26 cellular contexts compared by ENCODE assay signal in genomic region chr3:36650271-36650671, GRCh38.
DNase-seq lines count a peak whose midpoint lies in the region; ATAC-seq, FAIRE-seq and TF ChIP-seq lines count a peak whose summit lies in the region.
"Had no signal": no experiment of that assay in that cellular context is flagged by ENCODE, and none has a peak within 500 bp of the region (broad histone marks: within the 10 kb centered on the region; RNA-seq: fewer than 3 reads in every experiment).

No MANE protein-coding gene starts in this region.

- H3K36me3 ChIP-seq in BJ (ENCODE audit: control insufficient read depth, insufficient read depth, low read length) (no peaks in the 10 kb centered on the region), mesenchymal stem cell (ENCODE audit: control insufficient read depth in 1 of 2, insufficient read depth in 2 of 2, low read depth in 1 of 2, low read length in 2 of 2) (no peaks in the 10 kb centered on the region), esophagus squamous epithelium (no peaks in the 10 kb centered on the region)
- H3K36me3 ChIP-seq: HAP-1, ovary, Peyer's patch, sigmoid colon, thyroid gland had no signal

- H2BK5ac ChIP-seq in mesenchymal stem cell (ENCODE audit: low read depth, low read length, poor library complexity, severe bottlenecking) = no peak overlapping the region

- no peak overlapping the region for H3K18ac ChIP-seq in mesenchymal stem cell (ENCODE audit: low read depth in 1 of 2, low read length in 2 of 2)

- no peak for ATAC-seq in GM21381 (IDR thresholded peaks at IDR 0.05; ENCODE audit: unreplicated experiment)
- ATAC-seq: naive thymus-derived CD4-positive, alpha-beta T cell; stimulated activated naive B cell treated with anti-CD40 and anti-IgM and Interleukin-4, amounts not matched to agents 10 μg/mL and 1 μg/mL and 100 μg/mL, for 72 hours had no signal

- no peak overlapping the region for H3K14ac ChIP-seq in mesenchymal stem cell (ENCODE audit: low read length in 2 of 2)

- H3K27ac ChIP-seq in mesenchymal stem cell (ENCODE audit: low read length, poor library complexity, severe bottlenecking) (peak overlapping the region; percentile 73), esophagus squamous epithelium (no peak overlapping the region)
- H3K27ac ChIP-seq: ovary, Peyer's patch, sigmoid colon, SK-N-MC, thyroid gland had no signal

- H2AFZ ChIP-seq in mesenchymal stem cell (ENCODE audit: low read depth, low read length) = no peak overlapping the region

- no peak overlapping the region for H2BK15ac ChIP-seq in mesenchymal stem cell (ENCODE audit: low read depth, poor library complexity, severe bottlenecking)

- no peak overlapping the region for H4K8ac ChIP-seq in mesenchymal stem cell (ENCODE audit: low read length)

- CTCF ChIA-PET in BJ (lab: Yijun Ruan, JAX) = interaction anchor here (0.9 to 1.1 kb wide), 3 partner anchors 9 to 58 kb away, joined by 3 to 4 read pairs (median 3); no protein-coding TSS in a partner anchor

- peaks cover 12% of the 10 kb centered on the region for H3K4me1 ChIP-seq in mesenchymal stem cell (ENCODE audit: control insufficient read depth, insufficient read depth, low read depth, low read length)
- H3K4me1 ChIP-seq in esophagus squamous epithelium = peaks cover 0 to 4% (median 0%) of the 10 kb centered on the region in 3 donors
- H3K4me1 ChIP-seq: HAP-1, Peyer's patch, thyroid gland had no signal

- H3K9ac ChIP-seq in mesenchymal stem cell (ENCODE audit: low read length) = no peak overlapping the region

- no peak overlapping the region for H3K4ac ChIP-seq in mesenchymal stem cell (ENCODE audit: low read depth in 1 of 2, low read length in 2 of 2)

- H3K4me3 ChIP-seq in BJ (ENCODE audit: low read depth, low read length) = no peak overlapping the region
- no peak overlapping the region for H3K4me3 ChIP-seq in choroid plexus epithelial cell (ENCODE audit: low read depth, low read length)
- H3K4me3 ChIP-seq in mesenchymal stem cell (ENCODE audit: insufficient read depth in 1 of 2, low read depth in 1 of 2, low read length in 2 of 2) = no peak overlapping the region
- H3K4me3 ChIP-seq in esophagus squamous epithelium = no peak overlapping the region
- H3K4me3 ChIP-seq: HAP-1, ovary, Peyer's patch, sigmoid colon, SK-N-MC, thyroid gland had no signal

- no peak overlapping the region for H3K23ac ChIP-seq in mesenchymal stem cell (ENCODE audit: low read length in 2 of 2)

- no peak overlapping the region for H2BK12ac ChIP-seq in mesenchymal stem cell (ENCODE audit: low read length in 2 of 2)

- no peaks in the 10 kb centered on the region for H3K27me3 ChIP-seq in BJ (ENCODE audit: control insufficient read depth, insufficient read depth, low read length)
- no peaks in the 10 kb centered on the region for H3K27me3 ChIP-seq in mesenchymal stem cell (ENCODE audit: control insufficient read depth in 1 of 2, insufficient read depth in 1 of 2, low read length in 2 of 2)
- H3K27me3 ChIP-seq in esophagus squamous epithelium = no peaks in the 10 kb centered on the region
- H3K27me3 ChIP-seq: ovary, Peyer's patch, sigmoid colon, thyroid gland had no signal

- H3K9me3 ChIP-seq in mesenchymal stem cell (ENCODE audit: control insufficient read depth, low read length) (no peaks in the 10 kb centered on the region), esophagus squamous epithelium (no peaks in the 10 kb centered on the region)
- H3K9me3 ChIP-seq: HAP-1, ovary, Peyer's patch, sigmoid colon, thyroid gland had no signal

- intact Hi-C loops in esophagus squamous epithelium (cut with DNase I) = no loop called here

- H3K79me1 ChIP-seq in mesenchymal stem cell (replicated peaks; ENCODE audit: low read length, poor library complexity, severe bottlenecking) = no peaks in the 10 kb centered on the region

- no peak for TF ChIP-seq POLR2A in esophagus squamous epithelium (IDR thresholded peaks at IDR 0.05)

- FAIRE-seq in RCC 7860 (lab: Jason Lieb, UNC) = peak; percentile 4
- FAIRE-seq: colon, HTR-8/SVneo had no signal

- no peak overlapping the region for H4K91ac ChIP-seq in mesenchymal stem cell (ENCODE audit: low read length)

- POLR2A ChIA-PET in BJ (lab: Charles Lee) = no interaction called here

- H2AK5ac ChIP-seq in mesenchymal stem cell (ENCODE audit: low read length, severe bottlenecking) = no peak overlapping the region

- no peak overlapping the region for H3K4me2 ChIP-seq in mesenchymal stem cell (ENCODE audit: low read length, poor library complexity, severe bottlenecking)

- DNase-seq in BJ (ENCODE audit: low read depth) (peak; percentile 63), RCC 7860 (ENCODE audit: low spot score) (peak; percentile 63), choroid plexus epithelial cell (ENCODE audit: low read depth) (peak; percentile 69), mesenchymal stem cell (peak; percentile 29), esophagus squamous epithelium (lab: John Stamatoyannopoulos, UW) (no peak), pons (ENCODE audit: low spot score) (no peak)
- DNase-seq in stimulated activated CD8-positive, alpha-beta memory T cell treated with anti-CD3 and anti-CD28 coated beads, Interleukin-4, amount 100 ng/mL, for 48 hours = no peak
- DNase-seq: activated naive CD4-positive, alpha-beta T cell treated with anti-CD3 and anti-CD28 coated beads for 36 hours; activated T-cell treated with anti-CD3 and anti-CD28 coated beads, Interleukin-2, amount 50 U/mL, for 48 hours; aorta; CD4-positive, CD25-positive, alpha-beta regulatory T cell; naive thymus-derived CD4-positive, alpha-beta T cell; NCI-H1092; NCI-H2029; NCI-H446 treated with DMSO at 0.1 percent for 48 hours; ovary; Peyer's patch; sigmoid colon; stimulated activated CD4-positive, alpha-beta T cell treated with anti-CD3 and anti-CD28 coated beads, Interleukin-1b, Interleukin-23, amount 100 ng/mL, for 48 hours; stimulated activated naive B cell treated with anti-CD40 and anti-IgM and Interleukin-4, amounts not matched to agents 10 μg/mL and 1 μg/mL and 100 μg/mL, for 72 hours; thyroid gland had no signal

- TF ChIP-seq CTCF in BJ (IDR thresholded peaks at IDR 0.05; ENCODE audit: insufficient read depth, low read depth, low read length) (no peak), choroid plexus epithelial cell (conservative IDR thresholded peaks at IDR 0.05; ENCODE audit: low read depth, low read length) (no peak), esophagus squamous epithelium (IDR thresholded peaks at IDR 0.05) (no peak)

- no peak overlapping the region for H2BK120ac ChIP-seq in mesenchymal stem cell (ENCODE audit: low read depth, low read length)

Comparison
In these comparisons a context has a peak if more than half of its experiments do, and no peak if none do; other contexts are left out.
1. DNase-seq: peak in BJ (single experiment), RCC 7860 (single experiment), choroid plexus epithelial cell (single experiment) and mesenchymal stem cell (single experiment); none in stimulated activated CD8-positive, alpha-beta memory T cell treated with anti-CD3 and anti-CD28 coated beads, Interleukin-4, amount 100 ng/mL, for 48 hours (single experiment), esophagus squamous epithelium (single experiment) and pons (single experiment).